8 cellular contexts compared by ENCODE assay signal in the genomic region with DNA sequence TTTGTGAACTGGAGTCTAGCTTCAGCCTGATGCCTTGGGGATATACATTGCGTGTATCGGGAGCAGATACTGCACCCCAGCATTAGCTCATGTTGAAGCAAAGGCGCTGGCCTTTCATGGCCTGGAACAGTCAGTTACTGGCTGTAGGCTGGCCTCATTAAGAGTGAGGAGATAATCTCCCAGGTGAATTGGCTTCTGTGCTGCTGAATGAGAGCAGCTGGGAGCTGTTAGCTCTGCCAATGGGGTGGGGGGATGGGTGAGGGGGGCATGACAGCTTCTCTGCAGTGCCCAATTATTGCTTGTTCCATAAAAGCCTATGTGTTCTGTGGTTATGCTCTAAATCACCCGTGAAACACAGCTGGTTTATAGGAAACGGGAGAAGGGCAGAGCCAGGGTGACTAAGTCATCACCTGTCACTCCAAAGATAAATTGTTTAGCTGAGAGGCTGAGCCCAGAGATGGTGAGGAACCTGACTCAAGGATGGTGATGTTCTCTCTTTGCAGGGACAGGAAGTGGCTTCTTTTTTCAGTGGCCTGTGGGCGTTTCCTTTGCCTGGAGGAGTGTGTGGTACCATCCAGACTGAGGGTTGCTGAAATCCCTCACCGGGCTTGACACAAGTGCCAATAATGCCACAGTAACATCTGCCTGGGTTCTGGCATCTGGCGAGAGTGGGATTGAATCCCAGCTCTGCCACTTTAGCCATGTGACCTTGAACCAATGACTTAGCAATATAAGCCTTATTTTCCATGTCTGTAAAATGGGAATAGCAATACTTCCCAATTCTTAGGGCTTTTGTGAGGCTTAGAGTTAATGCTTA.
DNase-seq lines count a peak whose midpoint lies in the region; ATAC-seq and TF ChIP-seq lines count a peak whose summit lies in the region.

No MANE protein-coding gene starts in this region.

- 52 to 62% (median 58%) methylated on average over 7 to 8 of the region's 8 CpGs for WGBS in heart left ventricle, 4 donors

- H3K4me3 ChIP-seq in heart left ventricle, result no peak overlapping the region

- peak; percentile 55 for ATAC-seq in GM21367 (IDR thresholded peaks at IDR 0.05; ENCODE audit: unreplicated experiment)
- ATAC-seq in heart left ventricle, result peak in 3 of 4 donors; percentile 2 to 45 (median 35)

- H3K4me1 ChIP-seq in heart left ventricle, result peaks cover 0 to 54% (median 34%) of the 10 kb centered on the region in 12 donors

- peak; percentile 81 for DNase-seq in COLO829 (ENCODE audit: low spot score)
- peak; percentile 96 for DNase-seq in HT-29 (ENCODE audit: low spot score)
- DNase-seq in RWPE1 (ENCODE audit: low spot score), result peak; percentile 92
- peak; percentile 81 to 84 for DNase-seq in activated T-cell treated with anti-CD3 and anti-CD28 coated beads, Interleukin-2, amount 50 U/mL, for 48 hours
- DNase-seq in heart left ventricle, result peak in 1 of 5 donors; percentile 44
- peak; percentile 69 to 73 for DNase-seq in stimulated activated CD4-positive, alpha-beta T cell treated with anti-CD3 and anti-CD28 coated beads, Interleukin-2, amount 100 ng/mL, for 24 hours
- DNase-seq in NCI-H1092 (lab: John Stamatoyannopoulos, UW), result no peak

- POLR2A ChIA-PET in RWPE1 (lab: Yijun Ruan, JAX; ENCODE audit: low non-redundant PET), result no interaction called here

- TF ChIP-seq POLR2A in heart left ventricle (IDR thresholded peaks at IDR 0.05), result no peak

- H3K27ac ChIP-seq in RWPE1, result peak overlapping the region; percentile 90
- H3K27ac ChIP-seq in heart left ventricle, result peak overlapping the region in 11 of 12 donors; percentile 13 to 91 (median 75)

- H3K36me3 ChIP-seq in heart left ventricle, result no peaks in the 10 kb centered on the region

- no peaks in the 10 kb centered on the region for H3K27me3 ChIP-seq in heart left ventricle

- CTCF ChIA-PET in RWPE1 (lab: Yijun Ruan, JAX), result interaction anchor here (0.5 to 1.6 kb wide), 4 partner anchors 14 to 322 kb away, joined by 4 to 5 read pairs (median 5); no protein-coding TSS in a partner anchor

- intact Hi-C loops in heart left ventricle (cut with DNase I), result no loop called here

- no peaks in the 10 kb centered on the region for H3K9me3 ChIP-seq in heart left ventricle

- TF ChIP-seq CTCF in RWPE1 (conservative IDR thresholded peaks at IDR 0.05; ENCODE audit: low read depth) (no peak), heart left ventricle (IDR thresholded peaks at IDR 0.05) (no peak)
